Comparison of ENCODE assay signal across 25 cellular contexts in genomic region chr3:169389925-169390253, GRCh38.
DNase-seq lines count a peak whose midpoint lies in the region; ATAC-seq and TF ChIP-seq lines count a peak whose summit lies in the region.
"Had no signal": no experiment of that assay in that cellular context is flagged by ENCODE, and none has a peak within 500 bp of the region (broad histone marks: within the 10 kb centered on the region; RNA-seq: fewer than 3 reads in every experiment).

No MANE protein-coding gene starts in this region.

- H3K36me3 ChIP-seq in mesodermal cell (ENCODE audit: control insufficient read depth, insufficient read depth, low read length) (no peaks in the 10 kb centered on the region), aorta (ENCODE audit: control insufficient read depth in 1 of 2, insufficient read depth in 2 of 2, low read length in 1 of 2) (no peaks in the 10 kb centered on the region)
- H3K36me3 ChIP-seq: brain microvascular endothelial cell, esophagus muscularis mucosa had no signal

- TF ChIP-seq CTCF in VCaP (conservative IDR thresholded peaks at IDR 0.05) (no peak), CD14-positive monocyte (IDR thresholded peaks at IDR 0.05) (no peak)

- intact Hi-C loops in right cardiac atrium (cut with DNase I) = loop anchor here in 3 of 4 donors (10.0 kb wide), 1 partner anchor 275 kb away; the partner anchor contains the start of gene MECOM (in 3 of the 3)
- intact Hi-C loops in cardiac septum (cut with DNase I) = loop anchor here (2.0 to 10.0 kb wide), 3 partner anchors 125 to 273 kb away; partner anchors contain the start of gene MECOM
- intact Hi-C loops in aorta (cut with DNase I) = loop anchor here (2.0 to 10.0 kb wide), 4 partner anchors 243 to 273 kb away; partner anchors contain the start of gene MECOM (in 2 of the 2)
- intact Hi-C loops in CD14-positive monocyte (cut with micrococcal nuclease) = no loop called here

- WGBS in right cardiac atrium = 94% methylated on average over 1 of the region's 1 CpG
- 78% methylated on average over 1 of the region's 1 CpG; no CpG with 5 or more reads in 1 of the 2 experiments for WGBS in mesodermal cell (ENCODE audit: insufficient coverage in 2 of 2), 2 experiments
- 93 to 95% methylated on average over 1 of the region's 1 CpG for WGBS in aorta, 2 donors

- H3K27me3 Mint-ChIP-seq in CD14-positive monocyte (ENCODE audit: low read depth in 3 of 3) = peaks cover 7 to 14% (median 8%) of the 10 kb centered on the region in 3 donors

- no peak overlapping the region for H3K27ac Mint-ChIP-seq in CD14-positive monocyte
- H3K27ac Mint-ChIP-seq: activated CD8-positive, alpha-beta T cell treated with anti-CD3 and anti-CD28 coated beads, Interleukin-2, amount 10 ng/mL, durations not matched to agents 7 days and 5 days; activated naive CD4-positive, alpha-beta T cell treated with anti-CD3 and anti-CD28 coated beads, Interleukin-2, amount 50 U/mL, for 72 hours; B cell; natural killer cell; T-helper 1 cell treated with Interleukin-12 subunit alpha and Interleukin-12 subunit beta and Interleukin-4 antibody, amounts not matched to agents 30 μg/mL and 1 μg/mL, for 36 hours had no signal

- H3K27ac ChIP-seq in right cardiac atrium (ENCODE audit: low read length) = peak overlapping the region; percentile 36
- H3K27ac ChIP-seq in VCaP = peak overlapping the region; percentile 50
- H3K27ac ChIP-seq in mesodermal cell (ENCODE audit: low read depth, low read length, severe bottlenecking) = peak overlapping the region; percentile 26
- peak overlapping the region; percentile 87 to 94 for H3K27ac ChIP-seq in aorta (ENCODE audit: low read depth in 1 of 2, low read length in 2 of 2)
- H3K27ac ChIP-seq: brain microvascular endothelial cell, skin epidermis had no signal

- H3K4me1 Mint-ChIP-seq in CD14-positive monocyte = peaks cover 14% of the 10 kb centered on the region
- H3K4me1 Mint-ChIP-seq: B cell had no signal

- H3K9me3 ChIP-seq in right cardiac atrium (ENCODE audit: control insufficient read depth, low read length) (no peaks in the 10 kb centered on the region), mesodermal cell (ENCODE audit: control insufficient read depth, low read length) (no peaks in the 10 kb centered on the region), aorta (ENCODE audit: control insufficient read depth, low read length) (no peaks in the 10 kb centered on the region)
- H3K9me3 ChIP-seq: esophagus muscularis mucosa had no signal

- no peaks in the 10 kb centered on the region for H3K4me1 ChIP-seq in right cardiac atrium (ENCODE audit: control insufficient read depth, insufficient read depth, low read length)
- no peaks in the 10 kb centered on the region for H3K4me1 ChIP-seq in mesodermal cell (ENCODE audit: control insufficient read depth, insufficient read depth, low read length, poor library complexity, severe bottlenecking)
- peaks cover 4 to 5% of the 10 kb centered on the region in 2 donors for H3K4me1 ChIP-seq in aorta (ENCODE audit: control insufficient read depth in 1 of 2, insufficient read depth in 2 of 2, low read length in 2 of 2)

- peaks cover 0 to 2% (median 0%) of the 10 kb centered on the region in 7 donors for H3K9me3 Mint-ChIP-seq in CD14-positive monocyte
- H3K9me3 Mint-ChIP-seq: activated naive CD4-positive, alpha-beta T cell treated with anti-CD3 and anti-CD28 coated beads, Interleukin-2, amount 50 U/mL, for 72 hours; activated T-cell treated with anti-CD3 and anti-CD28 coated beads, Interleukin-2, amount 50 U/mL, for 4 hours; T-helper 1 cell treated with Interleukin-12 subunit alpha and Interleukin-12 subunit beta and Interleukin-4 antibody, amounts not matched to agents 30 μg/mL and 1 μg/mL, for 36 hours had no signal

- H3K27me3 ChIP-seq in right cardiac atrium (ENCODE audit: control insufficient read depth, insufficient read depth) = no peaks in the 10 kb centered on the region
- H3K27me3 ChIP-seq in aorta (ENCODE audit: control insufficient read depth in 1 of 2, insufficient read depth in 2 of 2, low read length in 1 of 2) = no peaks in the 10 kb centered on the region
- H3K27me3 ChIP-seq: brain microvascular endothelial cell, esophagus muscularis mucosa had no signal

- H3K4me3 ChIP-seq in right cardiac atrium (ENCODE audit: low read length) (no peak overlapping the region), mesodermal cell (ENCODE audit: extremely low read depth, insufficient read depth, low read length, poor library complexity, severe bottlenecking) (no peak overlapping the region), aorta (ENCODE audit: low read length in 2 of 2) (no peak overlapping the region)
- H3K4me3 ChIP-seq: esophagus muscularis mucosa, skin epidermis had no signal

- DNase-seq in right cardiac atrium (no peak), cardiac septum (ENCODE audit: low spot score) (no peak), aorta (no peak), CD14-positive monocyte (ENCODE audit: low spot score) (no peak)
- no peak for DNase-seq in stimulated activated CD4-positive, alpha-beta T cell treated with anti-CD3 and anti-CD28 coated beads, Interleukin-4, amount 100 ng/mL, for 24 hours
- no peak for DNase-seq in activated effector memory CD4-positive, alpha-beta T cell treated with Interleukin-2 at 50 U/mL for 16 hours
- DNase-seq: 8988T; activated CD8-positive, alpha-beta T cell treated with anti-CD3 and anti-CD28 coated beads, Interleukin-2, amount 10 ng/mL, durations not matched to agents 7 days and 5 days; activated T-cell treated with anti-CD3 and anti-CD28 coated beads, Interleukin-2, amount 50 U/mL, for 4 hours; brain microvascular endothelial cell; KBM-7; natural killer cell; NCI-H1092; NCI-H2081 treated with DMSO at 0.1 percent for 48 hours; NCI-H524 treated with DMSO at 0.1 percent for 48 hours; SIG-M5; stimulated activated CD8-positive, alpha-beta memory T cell treated with anti-CD3 and anti-CD28 coated beads, Interleukin-4, amount 100 ng/mL, for 48 hours; substantia nigra had no signal

- ATAC-seq in right cardiac atrium = no peak
- ATAC-seq in aorta (ENCODE audit: low FRiP score) = no peak
- ATAC-seq: activated CD8-positive, alpha-beta T cell treated with anti-CD3 and anti-CD28 coated beads, Interleukin-2, amount 10 ng/mL, durations not matched to agents 7 days and 5 days; activated naive CD4-positive, alpha-beta T cell treated with anti-CD3 and anti-CD28 coated beads, Interleukin-2, amount 50 U/mL, for 72 hours; activated T-cell treated with anti-CD3 and anti-CD28 coated beads, Interleukin-2, amount 50 U/mL, for 4 hours; natural killer cell had no signal

- no peaks in the 10 kb centered on the region for H3K36me3 Mint-ChIP-seq in CD14-positive monocyte
- H3K36me3 Mint-ChIP-seq: activated naive CD4-positive, alpha-beta T cell treated with anti-CD3 and anti-CD28 coated beads, Interleukin-2, amount 50 U/mL, for 72 hours; natural killer cell had no signal

- no peak overlapping the region for H3K4me3 Mint-ChIP-seq in CD14-positive monocyte
- H3K4me3 Mint-ChIP-seq: activated CD8-positive, alpha-beta T cell treated with anti-CD3 and anti-CD28 coated beads, Interleukin-2, amount 10 ng/mL, durations not matched to agents 7 days and 5 days; activated T-cell treated with anti-CD3 and anti-CD28 coated beads, Interleukin-2, amount 50 U/mL, for 4 hours; B cell; natural killer cell; T-helper 1 cell treated with Interleukin-12 subunit alpha and Interleukin-12 subunit beta and Interleukin-4 antibody, amounts not matched to agents 30 μg/mL and 1 μg/mL, for 36 hours had no signal

Comparison
In these comparisons a context has a peak if more than half of its experiments do, and no peak if none do; other contexts are left out.
1. H3K27ac ChIP-seq: peak in every context shown above with its lines; median percentile 90 in aorta; 50 in VCaP; 36 in right cardiac atrium; 26 in mesodermal cell.
2. intact Hi-C loops: an anchor here in right cardiac atrium (10.0 kb wide), cardiac septum (2.0 to 10.0 kb wide) and aorta (2.0 to 10.0 kb wide); none called in CD14-positive monocyte.